1 cellular context compared by ENCODE assay signal in the genomic region with DNA sequence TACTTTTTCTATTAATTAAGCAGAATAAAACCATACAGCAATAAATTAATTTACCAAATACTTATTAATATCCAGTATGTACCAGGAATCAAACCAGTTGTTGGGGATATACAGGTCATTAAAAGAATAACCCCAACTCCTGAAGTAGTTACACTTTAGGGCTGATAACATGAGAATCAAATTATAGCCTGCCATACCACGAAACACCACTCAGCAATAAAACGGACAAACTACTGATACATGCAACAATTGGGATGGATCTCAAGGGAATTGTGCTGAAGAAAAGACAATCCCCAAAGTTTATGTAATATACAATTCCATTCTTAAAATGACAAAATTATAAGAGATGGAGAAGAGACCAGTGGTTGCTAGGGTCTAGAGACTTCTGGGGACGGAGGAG.
TF ChIP-seq lines count a peak whose summit lies in the region.

No MANE protein-coding gene starts in this region.

TF ChIP-seq in IMR-90, 13 proteins besides CTCF, POLR2A, EP300 and RAD21:
- TF ChIP-seq MXI1 (IDR thresholded peaks at IDR 0.05; ENCODE audit: borderline replicate concordance, low read depth, low read length): no peak
- TF ChIP-seq NFE2L2 (IDR thresholded peaks at IDR 0.05; ENCODE audit: low read depth, low read length): no peak
- TF ChIP-seq MAZ (IDR thresholded peaks at IDR 0.05; ENCODE audit: borderline replicate concordance, low read depth, low read length): no peak
- no peak for TF ChIP-seq RFX5 (IDR thresholded peaks at IDR 0.05; ENCODE audit: low read depth, low read length)
- no peak for TF ChIP-seq CEBPB (IDR thresholded peaks at IDR 0.05; ENCODE audit: low read depth, low read length)
- TF ChIP-seq FOS (IDR thresholded peaks at IDR 0.05; ENCODE audit: low read depth, low read length): no peak
- TF ChIP-seq MAFK (IDR thresholded peaks at IDR 0.05; ENCODE audit: low read depth, low read length): no peak
- no peak for TF ChIP-seq SMC3 (IDR thresholded peaks at IDR 0.05; ENCODE audit: low read depth, low read length)
- no peak for TF ChIP-seq BHLHE40 (IDR thresholded peaks at IDR 0.05; ENCODE audit: low read depth, low read length)
- TF ChIP-seq RCOR1 (IDR thresholded peaks at IDR 0.05; ENCODE audit: insufficient replicate concordance, low read length): no peak
- TF ChIP-seq CHD1 (IDR thresholded peaks at IDR 0.05; ENCODE audit: low read depth, low read length): no peak
- TF ChIP-seq, protein P1, sequence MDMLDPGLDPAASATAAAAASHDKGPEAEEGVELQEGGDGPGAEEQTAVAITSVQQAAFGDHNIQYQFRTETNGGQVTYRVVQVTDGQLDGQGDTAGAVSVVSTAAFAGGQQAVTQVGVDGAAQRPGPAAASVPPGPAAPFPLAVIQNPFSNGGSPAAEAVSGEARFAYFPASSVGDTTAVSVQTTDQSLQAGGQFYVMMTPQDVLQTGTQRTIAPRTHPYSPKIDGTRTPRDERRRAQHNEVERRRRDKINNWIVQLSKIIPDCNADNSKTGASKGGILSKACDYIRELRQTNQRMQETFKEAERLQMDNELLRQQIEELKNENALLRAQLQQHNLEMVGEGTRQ (IDR thresholded peaks at IDR 0.05; ENCODE audit: low read depth, low read length): no peak
- TF ChIP-seq, protein P2, sequence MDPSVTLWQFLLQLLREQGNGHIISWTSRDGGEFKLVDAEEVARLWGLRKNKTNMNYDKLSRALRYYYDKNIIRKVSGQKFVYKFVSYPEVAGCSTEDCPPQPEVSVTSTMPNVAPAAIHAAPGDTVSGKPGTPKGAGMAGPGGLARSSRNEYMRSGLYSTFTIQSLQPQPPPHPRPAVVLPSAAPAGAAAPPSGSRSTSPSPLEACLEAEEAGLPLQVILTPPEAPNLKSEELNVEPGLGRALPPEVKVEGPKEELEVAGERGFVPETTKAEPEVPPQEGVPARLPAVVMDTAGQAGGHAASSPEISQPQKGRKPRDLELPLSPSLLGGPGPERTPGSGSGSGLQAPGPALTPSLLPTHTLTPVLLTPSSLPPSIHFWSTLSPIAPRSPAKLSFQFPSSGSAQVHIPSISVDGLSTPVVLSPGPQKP (IDR thresholded peaks at IDR 0.05; ENCODE audit: borderline replicate concordance, low read depth, low read length): no peak
